In genomic region chr17:41814195-41814594, GRCh38 we compare ENCODE assay signal across 1 cellular context.
TF ChIP-seq lines count a peak whose summit lies in the region.

No MANE protein-coding gene starts in this region.

TF ChIP-seq in endothelial cell of umbilical vein, 7 proteins besides CTCF, POLR2A, EP300 and RAD21:
- TF ChIP-seq MYC (IDR thresholded peaks at IDR 0.05; ENCODE audit: low read depth, low read length) (no peak), EZH2 (IDR thresholded peaks at IDR 0.05; ENCODE audit: borderline replicate concordance, low read depth, low read length, severe bottlenecking) (no peak), FOS (IDR thresholded peaks at IDR 0.05; ENCODE audit: borderline replicate concordance, insufficient read depth, low read length) (no peak), GATA2 (IDR thresholded peaks at IDR 0.05; ENCODE audit: insufficient read depth, insufficient read length, low read depth, low read length) (no peak), POLR2AphosphoS5 (IDR thresholded peaks at IDR 0.05; ENCODE audit: insufficient read depth, low read depth, low read length) (no peak), MAX (IDR thresholded peaks at IDR 0.05; ENCODE audit: insufficient read depth, insufficient read length) (no peak), JUN (IDR thresholded peaks at IDR 0.05; ENCODE audit: borderline replicate concordance, insufficient read depth, insufficient read length, low read depth) (no peak)
